ENCODE assay signal across 1 cellular context in the genomic region with DNA sequence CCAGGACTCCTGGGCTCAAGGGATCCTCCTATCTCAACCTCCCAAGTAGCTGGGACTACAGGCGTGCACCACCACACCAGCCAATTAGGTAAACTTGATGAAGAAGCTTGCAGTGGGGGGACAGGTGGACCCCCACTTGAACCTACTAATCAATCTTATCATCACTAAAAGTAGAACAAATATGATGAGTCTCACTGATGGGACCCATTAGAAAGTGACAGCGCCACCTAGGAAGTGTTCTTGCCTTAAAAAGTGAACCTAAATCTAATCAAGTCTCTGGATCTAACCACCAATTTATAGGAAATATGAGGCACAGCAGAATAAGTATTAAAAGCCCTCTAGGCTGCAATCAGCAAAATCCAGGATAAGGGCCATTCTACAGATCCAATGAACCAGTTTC.
TF ChIP-seq lines count a peak whose summit lies in the region.

No MANE protein-coding gene starts in this region.

TF ChIP-seq in WTC11, 78 proteins besides CTCF, POLR2A, EP300 and RAD21 (continued from another document):
- TF ChIP-seq, protein P1, sequence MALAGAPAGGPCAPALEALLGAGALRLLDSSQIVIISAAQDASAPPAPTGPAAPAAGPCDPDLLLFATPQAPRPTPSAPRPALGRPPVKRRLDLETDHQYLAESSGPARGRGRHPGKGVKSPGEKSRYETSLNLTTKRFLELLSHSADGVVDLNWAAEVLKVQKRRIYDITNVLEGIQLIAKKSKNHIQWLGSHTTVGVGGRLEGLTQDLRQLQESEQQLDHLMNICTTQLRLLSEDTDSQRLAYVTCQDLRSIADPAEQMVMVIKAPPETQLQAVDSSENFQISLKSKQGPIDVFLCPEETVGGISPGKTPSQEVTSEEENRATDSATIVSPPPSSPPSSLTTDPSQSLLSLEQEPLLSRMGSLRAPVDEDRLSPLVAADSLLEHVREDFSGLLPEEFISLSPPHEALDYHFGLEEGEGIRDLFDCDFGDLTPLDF (CRISPR knock-in tag; IDR thresholded peaks at IDR 0.05) = no peak
- TF ChIP-seq, protein P2, sequence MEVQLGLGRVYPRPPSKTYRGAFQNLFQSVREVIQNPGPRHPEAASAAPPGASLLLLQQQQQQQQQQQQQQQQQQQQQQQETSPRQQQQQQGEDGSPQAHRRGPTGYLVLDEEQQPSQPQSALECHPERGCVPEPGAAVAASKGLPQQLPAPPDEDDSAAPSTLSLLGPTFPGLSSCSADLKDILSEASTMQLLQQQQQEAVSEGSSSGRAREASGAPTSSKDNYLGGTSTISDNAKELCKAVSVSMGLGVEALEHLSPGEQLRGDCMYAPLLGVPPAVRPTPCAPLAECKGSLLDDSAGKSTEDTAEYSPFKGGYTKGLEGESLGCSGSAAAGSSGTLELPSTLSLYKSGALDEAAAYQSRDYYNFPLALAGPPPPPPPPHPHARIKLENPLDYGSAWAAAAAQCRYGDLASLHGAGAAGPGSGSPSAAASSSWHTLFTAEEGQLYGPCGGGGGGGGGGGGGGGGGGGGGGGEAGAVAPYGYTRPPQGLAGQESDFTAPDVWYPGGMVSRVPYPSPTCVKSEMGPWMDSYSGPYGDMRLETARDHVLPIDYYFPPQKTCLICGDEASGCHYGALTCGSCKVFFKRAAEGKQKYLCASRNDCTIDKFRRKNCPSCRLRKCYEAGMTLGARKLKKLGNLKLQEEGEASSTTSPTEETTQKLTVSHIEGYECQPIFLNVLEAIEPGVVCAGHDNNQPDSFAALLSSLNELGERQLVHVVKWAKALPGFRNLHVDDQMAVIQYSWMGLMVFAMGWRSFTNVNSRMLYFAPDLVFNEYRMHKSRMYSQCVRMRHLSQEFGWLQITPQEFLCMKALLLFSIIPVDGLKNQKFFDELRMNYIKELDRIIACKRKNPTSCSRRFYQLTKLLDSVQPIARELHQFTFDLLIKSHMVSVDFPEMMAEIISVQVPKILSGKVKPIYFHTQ (CRISPR knock-in tag; IDR thresholded peaks at IDR 0.05) = no peak
TF ChIP-seq in WTC11: peak in this region for 1.
